1 cellular context compared by ENCODE assay signal in genomic region chr5:131528682-131529081, GRCh38.
TF ChIP-seq lines count a peak whose summit lies in the region.

No MANE protein-coding gene starts in this region.

TF ChIP-seq in K562, 482 proteins besides CTCF, POLR2A, EP300 and RAD21 (continued from another document):
- no peak for TF ChIP-seq PBX2 (CRISPR knock-in tag; IDR thresholded peaks at IDR 0.05; ENCODE audit: low read depth)
- TF ChIP-seq PBX2 (tag; conservative IDR thresholded peaks at IDR 0.05; ENCODE audit: low read depth) = peak; percentile 90
- peak; percentile 46; the same call in 1 of the 2 replicates for TF ChIP-seq GATA2 (CRISPR knock-in tag; IDR thresholded peaks at IDR 0.05)
- no peak for TF ChIP-seq OTX1 (CRISPR knock-in tag; IDR thresholded peaks at IDR 0.05)
- TF ChIP-seq GABPB1 (CRISPR knock-in tag; IDR thresholded peaks at IDR 0.05) = no peak
- TF ChIP-seq JUND (IDR thresholded peaks at IDR 0.05; ENCODE audit: borderline replicate concordance, low read depth, low read length) = no peak; the same call in 1 of the 2 replicates
- peak; percentile 27; the same call in 1 of the 3 replicates for TF ChIP-seq JUND (tag; IDR thresholded peaks at IDR 0.05; ENCODE audit: borderline replicate concordance, low read depth, low read length)
- no peak for TF ChIP-seq E2F4 (CRISPR knock-in tag; IDR thresholded peaks at IDR 0.05; ENCODE audit: low read depth)
- TF ChIP-seq TCF3 (CRISPR knock-in tag; IDR thresholded peaks at IDR 0.05) = peak; percentile 66
- TF ChIP-seq GATAD2B (IDR thresholded peaks at IDR 0.05; ENCODE audit: borderline replicate concordance) = no peak
- 0 out of 4 replicates have a peak, but pooled peaks of 1 of the 2 experiments have one; percentile 22 for TF ChIP-seq TRIM24 (IDR thresholded peaks at IDR 0.05)
- TF ChIP-seq E2F6 (IDR thresholded peaks at IDR 0.05; ENCODE audit: borderline replicate concordance in 1 of 2, extremely low read depth in 1 of 2, insufficient read depth in 1 of 2, insufficient read length in 1 of 2, low read depth in 1 of 2, low read length in 1 of 2, poor library complexity in 1 of 2, severe bottlenecking in 1 of 2) = no peak
- TF ChIP-seq TARDBP (IDR thresholded peaks at IDR 0.05) = no peak
- 0 out of 2 replicates have a peak, but pooled peaks have one; percentile 19 for TF ChIP-seq NFE2 (IDR thresholded peaks at IDR 0.05; ENCODE audit: low read depth)
- no peak for TF ChIP-seq ZNF197 (CRISPR knock-in tag; IDR thresholded peaks at IDR 0.05; ENCODE audit: low read depth)
- TF ChIP-seq NR2C2 (CRISPR knock-in tag; IDR thresholded peaks at IDR 0.05) = no peak
- TF ChIP-seq NR2C2 (tag; IDR thresholded peaks at IDR 0.05) = peak; percentile 43
- no peak for TF ChIP-seq CREBBP (IDR thresholded peaks at IDR 0.05; ENCODE audit: low read depth, low read length)
- TF ChIP-seq FOXK2 (conservative IDR thresholded peaks at IDR 0.05 in 1 of 2, IDR thresholded peaks at IDR 0.05 in 1 of 2; ENCODE audit: low read depth in 2 of 2) = no peak
- TF ChIP-seq SOX6 (IDR thresholded peaks at IDR 0.05) = 0 out of 2 replicates have a peak, but pooled peaks have one; percentile 8
- TF ChIP-seq ETV6 (IDR thresholded peaks at IDR 0.05; ENCODE audit: borderline replicate concordance in 1 of 2, low read depth in 2 of 2, low read length in 1 of 2) = peak in 1 of 2 experiments; percentile 44; a peak in 1 of 4 replicates
- TF ChIP-seq ETV6 (CRISPR knock-in tag; IDR thresholded peaks at IDR 0.05; ENCODE audit: borderline replicate concordance) = no peak
- TF ChIP-seq BRCA1 (IDR thresholded peaks at IDR 0.05) = no peak
- TF ChIP-seq BRCA1 (CRISPR knock-in tag; IDR thresholded peaks at IDR 0.05) = no peak
- TF ChIP-seq TBL1XR1 (IDR thresholded peaks at IDR 0.05; ENCODE audit: low read length in 2 of 2) = peak in 1 of 2 experiments; percentile 30; a peak in 1 of 4 replicates
- TF ChIP-seq ZNF318 (IDR thresholded peaks at IDR 0.05; ENCODE audit: borderline replicate concordance in 1 of 2, low read depth in 1 of 2) = 0 out of 4 replicates have a peak, but pooled peaks of 1 of the 2 experiments have one; percentile 57
- no peak for TF ChIP-seq RFX7 (CRISPR knock-in tag; IDR thresholded peaks at IDR 0.05)
- TF ChIP-seq SRF (CRISPR knock-in tag; IDR thresholded peaks at IDR 0.05) = no peak
- TF ChIP-seq KLF16 (IDR thresholded peaks at IDR 0.05) = peak; percentile 42; the same call in 1 of the 2 replicates
- TF ChIP-seq FOXJ2 (tag; IDR thresholded peaks at IDR 0.05) = no peak
- TF ChIP-seq UBTF (IDR thresholded peaks at IDR 0.05; ENCODE audit: borderline replicate concordance in 1 of 2, low read depth in 2 of 2, low read length in 2 of 2) = no peak
- TF ChIP-seq EZH2 (IDR thresholded peaks at IDR 0.05; ENCODE audit: borderline replicate concordance, low read depth, low read length) = no peak
- peak; percentile 48 for TF ChIP-seq NFIC (IDR thresholded peaks at IDR 0.05)
- no peak for TF ChIP-seq E2F1 (CRISPR knock-in tag; IDR thresholded peaks at IDR 0.05)
- TF ChIP-seq HDAC1 (IDR thresholded peaks at IDR 0.05) = peak in 1 of 2 experiments; percentile 94; a peak in 2 of 4 replicates
